In genomic region chr7:151717918-151718317, GRCh38 we compare ENCODE assay signal across 18 cellular contexts.
DNase-seq lines count a peak whose midpoint lies in the region; ATAC-seq, FAIRE-seq and TF ChIP-seq lines count a peak whose summit lies in the region.
"Had no signal": no experiment of that assay in that cellular context is flagged by ENCODE, and none has a peak within 500 bp of the region (broad histone marks: within the 10 kb centered on the region; RNA-seq: fewer than 3 reads in every experiment).

No MANE protein-coding gene starts in this region.

- no peak for TF ChIP-seq CTCF in liver (IDR thresholded peaks at IDR 0.05; ENCODE audit: low read depth, low read length, missing input control)
- no peak for TF ChIP-seq CTCF in HepG2 (CRISPR knock-in tag; IDR thresholded peaks at IDR 0.05)
- TF ChIP-seq CTCF in right atrium auricular region (IDR thresholded peaks at IDR 0.05) = no peak

- no peak for TF ChIP-seq POLR2A in HepG2 (IDR thresholded peaks at IDR 0.05; ENCODE audit: insufficient read depth in 1 of 2, low read depth in 2 of 2, low read length in 2 of 2)

- H2BK5ac ChIP-seq in neuronal stem cell (ENCODE audit: low read length) = no peak overlapping the region

- no peaks in the 10 kb centered on the region for H3K27me3 ChIP-seq in liver (ENCODE audit: control insufficient read depth in 4 of 4, insufficient read depth in 4 of 4, low read length in 3 of 4)
- peaks cover 0 to 19% of the 10 kb centered on the region in 2 experiments; a peak in 2 of 5 replicates for H3K27me3 ChIP-seq in HepG2 (ENCODE audit: control insufficient read depth in 1 of 2, insufficient read depth in 2 of 2, low read length in 2 of 2)
- no peaks in the 10 kb centered on the region for H3K27me3 ChIP-seq in right atrium auricular region
- H3K27me3 ChIP-seq in neuronal stem cell (ENCODE audit: control insufficient read depth in 3 of 3, insufficient read depth in 3 of 3, low read depth in 1 of 3, low read length in 3 of 3) = no peaks in the 10 kb centered on the region
- H3K27me3 ChIP-seq: BLaER1 treated with 17β-estradiol and CSF1 and Interleukin-3, amounts not matched to agents 10 nM and 100 nM had no signal

- TF ChIP-seq RAD21 in liver (IDR thresholded peaks at IDR 0.05) = no peak
- no peak for TF ChIP-seq RAD21 in HepG2 (CRISPR knock-in tag; IDR thresholded peaks at IDR 0.05)

- POLR2A ChIA-PET in HepG2 (lab: Yijun Ruan, JAX) = no interaction called here

- no peaks in the 10 kb centered on the region for H4K20me1 ChIP-seq in HepG2 (ENCODE audit: insufficient read depth, low read length)

- H3K4me1 ChIP-seq in liver (ENCODE audit: control insufficient read depth in 4 of 4, insufficient read depth in 4 of 4, low read length in 3 of 4) (peaks cover 23 to 51% (median 30%) of the 10 kb centered on the region in 4 donors), HepG2 (ENCODE audit: insufficient read depth, low read length) (no peaks in the 10 kb centered on the region; the same call in 1 of the 2 replicates), right atrium auricular region (peaks cover 0 to 83% of the 10 kb centered on the region in 2 donors), neuronal stem cell (ENCODE audit: control insufficient read depth in 2 of 2, insufficient read depth in 1 of 2, low read depth in 1 of 2, low read length in 2 of 2) (peaks cover 0 to 3% of the 10 kb centered on the region in 2 donors)

- FAIRE-seq in HepG2 (lab: Jason Lieb, UNC) = no peak
- FAIRE-seq: G401.6 had no signal

- no TSS peak for BruUV-seq in HepG2 (replicated peaks; lab: Mats Ljungman, UMichigan)

- H3K79me1 ChIP-seq in neuronal stem cell (ENCODE audit: low read depth, low read length) = no peaks in the 10 kb centered on the region

- H3K27ac ChIP-seq in liver (ENCODE audit: low read depth in 1 of 2, low read length in 2 of 2) = peak overlapping the region; percentile 76 to 92
- no peak overlapping the region for H3K27ac ChIP-seq in HepG2 (ENCODE audit: extremely low read length, insufficient read depth, low read length)
- H3K27ac ChIP-seq in right atrium auricular region = peak overlapping the region; percentile 87 to 91
- no peak overlapping the region for H3K27ac ChIP-seq in neuronal stem cell (replicated peaks; ENCODE audit: low read length)
- H3K27ac ChIP-seq: BLaER1 treated with 17β-estradiol and CSF1 and Interleukin-3, amounts not matched to agents 10 nM and 100 nM; KMS-11 had no signal

- no peak overlapping the region for H4K91ac ChIP-seq in neuronal stem cell (ENCODE audit: low read depth, low read length, poor library complexity)

- H2AFZ ChIP-seq in HepG2 (ENCODE audit: low read length) (no peak overlapping the region), neuronal stem cell (ENCODE audit: low read length) (no peak overlapping the region)

- intact Hi-C loops in HepG2 (cut with micrococcal nuclease; ENCODE audit: unreplicated experiment) = no loop called here

- no peak overlapping the region for H2BK12ac ChIP-seq in neuronal stem cell (ENCODE audit: low read length)

- no peaks in the 10 kb centered on the region for H3K79me2 ChIP-seq in HepG2 (ENCODE audit: insufficient read depth, low read length)

- no peak overlapping the region for H3K4me2 ChIP-seq in HepG2 (ENCODE audit: low read depth, low read length)
- H3K4me2 ChIP-seq in neuronal stem cell (ENCODE audit: insufficient read depth, low read length, poor library complexity, severe bottlenecking) = no peak overlapping the region
- H3K4me2 ChIP-seq: KMS-11 had no signal

- H3K14ac ChIP-seq in neuronal stem cell (ENCODE audit: low read length) = no peak overlapping the region

- CTCF ChIA-PET in HepG2 (lab: Yijun Ruan, JAX; ENCODE audit: low intra/inter-chr PET ratio, low total read pairs) = no interaction called here

- H3K4ac ChIP-seq in neuronal stem cell (ENCODE audit: low read length) = no peak overlapping the region

- H3K9me3 ChIP-seq in liver (ENCODE audit: control insufficient read depth in 4 of 4, low read length in 3 of 4) (no peaks in the 10 kb centered on the region), HepG2 (ENCODE audit: low read length) (no peaks in the 10 kb centered on the region), right atrium auricular region (no peaks in the 10 kb centered on the region), neuronal stem cell (replicated peaks in 1 of 2; ENCODE audit: control insufficient read depth in 2 of 2, insufficient read depth in 1 of 2, low read depth in 1 of 2, low read length in 2 of 2) (no peaks in the 10 kb centered on the region)
- H3K9me3 ChIP-seq: BLaER1 treated with 17β-estradiol and CSF1 and Interleukin-3, amounts not matched to agents 10 nM and 100 nM had no signal

- no peak overlapping the region for H3K23ac ChIP-seq in neuronal stem cell (ENCODE audit: low read depth, low read length, poor library complexity)

- peak overlapping the region; percentile 0 for H2BK15ac ChIP-seq in neuronal stem cell (ENCODE audit: low read length)

- H3K9ac ChIP-seq in liver (ENCODE audit: low read depth in 1 of 2, low read length in 2 of 2) (peak overlapping the region in 1 of 2 donors; percentile 72), HepG2 (ENCODE audit: insufficient read depth, low read depth, low read length) (no peak overlapping the region), neuronal stem cell (ENCODE audit: low read depth, low read length, poor library complexity) (no peak overlapping the region)
- H3K9ac ChIP-seq: BLaER1 treated with 17β-estradiol and CSF1 and Interleukin-3, amounts not matched to agents 10 nM and 100 nM; KMS-11 had no signal

- DNase-seq in HepG2 (ENCODE audit: low spot score) (no peak), right atrium auricular region (ENCODE audit: low spot score) (no peak), neuronal stem cell (ENCODE audit: low spot score) (no peak), G401 (ENCODE audit: low spot score) (no peak)
- no peak for DNase-seq in activated CD4-positive, alpha-beta T cell treated with anti-CD3 and anti-CD28 coated beads, Interleukin-2, amount 50 U/mL, for 48 hours
- DNase-seq: H7, HFFc6, NCI-H1417, NCI-H187 treated with DMSO at 0.1 percent for 48 hours, NCI-H2227 treated with DMSO at 0.1 percent for 48 hours, NCI-H510A treated with DMSO at 0.1 percent for 48 hours, NCI-H774, SIG-M5 had no signal

- TF ChIP-seq EP300 in HepG2 (IDR thresholded peaks at IDR 0.05; ENCODE audit: low read depth in 2 of 2, low read length in 2 of 2) (no peak), HepG2 (CRISPR knock-in tag; IDR thresholded peaks at IDR 0.05; ENCODE audit: borderline replicate concordance) (no peak)

- H4K8ac ChIP-seq in neuronal stem cell (ENCODE audit: low read depth, low read length) = no peak overlapping the region

- ATAC-seq in HepG2 = no peak
- no peak for ATAC-seq in GM21447 (IDR thresholded peaks at IDR 0.05; ENCODE audit: unreplicated experiment)

- H3K36me3 ChIP-seq in liver (ENCODE audit: control insufficient read depth in 4 of 4, insufficient read depth in 3 of 4, low read depth in 1 of 4, low read length in 3 of 4) (no peaks in the 10 kb centered on the region), HepG2 (replicated peaks in 1 of 2; ENCODE audit: control insufficient read depth in 1 of 2, insufficient read depth in 2 of 2, low read length in 2 of 2) (no peaks in the 10 kb centered on the region), right atrium auricular region (peaks cover 3% of the 10 kb centered on the region), neuronal stem cell (replicated peaks in 1 of 2; ENCODE audit: control insufficient read depth in 2 of 2, insufficient read depth in 2 of 2, low read length in 2 of 2) (no peaks in the 10 kb centered on the region)
- H3K36me3 ChIP-seq: BLaER1 treated with 17β-estradiol and CSF1 and Interleukin-3, amounts not matched to agents 10 nM and 100 nM had no signal

- in situ Hi-C loops in HepG2 (cut with HindIII; ENCODE audit: extremely low pct_ligation_motif_present, low pct_unique_long_range_greater_than_20kb) (no loop called here), G401 (cut with HindIII; ENCODE audit: low sequenced_read_pairs) (no loop called here)

- H3K4me3 ChIP-seq in liver (ENCODE audit: low read depth in 1 of 3, low read length in 3 of 3) (no peak overlapping the region), HepG2 (replicated peaks in 1 of 3; ENCODE audit: insufficient read depth in 1 of 3, low read depth in 2 of 3, low read length in 3 of 3) (no peak overlapping the region), right atrium auricular region (no peak overlapping the region), neuronal stem cell (ENCODE audit: low read length in 2 of 2) (no peak overlapping the region)
- H3K4me3 ChIP-seq: BLaER1 treated with 17β-estradiol and CSF1 and Interleukin-3, amounts not matched to agents 10 nM and 100 nM had no signal

- no peak overlapping the region for H2AK5ac ChIP-seq in neuronal stem cell (ENCODE audit: low read depth, low read length)

- 57% methylated on average over 6 of the region's 6 CpGs for WGBS in liver
- WGBS in HepG2 (ENCODE audit: low lambda C conversion rate) = 13% methylated on average over 5 of the region's 6 CpGs
- no CpG with 5 or more reads among the region's 6 CpGs for WGBS in neuronal stem cell (ENCODE audit: extremely low coverage in 2 of 2, insufficient read length in 2 of 2, insufficient replicate concordance in 1 of 2), 2 donors

- H3K18ac ChIP-seq in neuronal stem cell (ENCODE audit: low read length) = no peak overlapping the region

- no peak overlapping the region for H2BK120ac ChIP-seq in neuronal stem cell (ENCODE audit: low read depth, low read length)

TF ChIP-seq in liver, 16 proteins besides CTCF, POLR2A, EP300 and RAD21 (continues in another document):
- no peak for TF ChIP-seq HNF4G (IDR thresholded peaks at IDR 0.05)

TF ChIP-seq in HepG2, 621 proteins besides CTCF, POLR2A, EP300 and RAD21 (continues in another document):
- no peak for TF ChIP-seq EED (CRISPR knock-in tag; IDR thresholded peaks at IDR 0.05)
- TF ChIP-seq ZBTB2 (CRISPR knock-in tag; IDR thresholded peaks at IDR 0.05; ENCODE audit: low read depth) = no peak
- no peak for TF ChIP-seq MED13 (CRISPR knock-in tag; IDR thresholded peaks at IDR 0.05)
- no peak for TF ChIP-seq RARG (CRISPR knock-in tag; IDR thresholded peaks at IDR 0.05; ENCODE audit: low read depth)
- no peak for TF ChIP-seq GFI1 (CRISPR knock-in tag; IDR thresholded peaks at IDR 0.05; ENCODE audit: borderline replicate concordance)
- no peak for TF ChIP-seq KMT2A (CRISPR knock-in tag; IDR thresholded peaks at IDR 0.05)

Comparison
In these comparisons a context has a peak if more than half of its experiments do, and no peak if none do; other contexts are left out.
1. H3K27ac ChIP-seq: peak in liver (2 of 2) and right atrium auricular region (2 of 2); none in HepG2 (single experiment) and neuronal stem cell (single experiment).